ENCODE assay signal across 8 cellular contexts in the genomic region with DNA sequence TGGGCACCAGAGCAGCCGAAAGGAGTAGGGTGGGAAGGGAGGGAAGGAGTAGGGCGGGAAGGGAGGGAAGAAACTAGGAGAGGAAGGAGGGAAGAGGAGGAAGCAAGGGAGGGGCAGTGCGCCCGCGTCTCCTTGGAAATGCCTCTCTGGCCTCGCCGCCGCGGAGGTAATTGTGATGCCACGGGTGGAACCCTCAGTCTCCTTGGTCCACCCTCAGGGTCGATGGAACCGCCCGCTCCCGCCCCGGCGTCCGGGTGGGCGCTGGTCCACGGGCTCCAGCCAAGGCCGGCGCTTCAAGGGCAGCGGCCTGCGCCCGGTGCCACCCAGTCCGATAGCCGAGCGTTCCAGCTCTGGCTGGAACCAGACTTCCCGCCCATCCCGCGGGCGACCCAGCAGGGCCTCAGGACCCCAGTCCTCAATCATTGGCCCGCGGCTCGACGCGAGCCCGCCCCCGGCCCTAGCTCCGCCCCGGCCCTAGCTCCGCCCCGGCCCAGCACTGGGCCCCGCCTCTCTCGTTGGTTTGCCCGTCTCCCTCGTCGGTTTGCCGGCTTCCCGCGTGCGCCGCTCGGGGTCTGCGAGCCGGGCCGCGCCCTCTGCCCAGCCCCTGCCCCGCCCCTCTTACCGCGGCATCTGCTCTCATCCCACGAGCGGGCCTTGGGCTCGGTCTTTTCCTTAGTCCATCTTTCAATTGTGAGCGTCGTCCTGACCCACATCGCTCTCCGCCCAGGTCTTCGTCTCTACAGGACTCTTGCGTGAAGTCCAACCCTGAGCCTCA. TPM values are rescaled to one million over a fixed set of nuclear protein-coding genes. Genes with fewer than 3 reads are reported as not detected.
A peak's percentile ranks its signal among the peaks of the same experiment; 100 is the strongest.
DNase-seq lines count a peak whose midpoint lies in the region; ATAC-seq and TF ChIP-seq lines count a peak whose summit lies in the region.

No MANE protein-coding gene starts in this region.

- H4K20me1 ChIP-seq in KMS-11 (ENCODE audit: insufficient read depth) = no peaks in the 10 kb centered on the region

- H3K9ac ChIP-seq in KMS-11 = peak overlapping the region; percentile 28; the same call in 1 of the 2 replicates

- peak overlapping the region; percentile 58 for H3K4me2 ChIP-seq in KMS-11

- H3K9me3 Mint-ChIP-seq in activated T-helper 2 cell treated with anti-CD3 and anti-CD28 coated beads, Interferon-gamma antibody, Interleukin-2, Interleukin-4, amounts not matched to agents 10 μg/mL and 5 μg/mL and 100 μg/mL, durations not matched to agents 14 hours and 24 hours and 36 hours = no peaks in the 10 kb centered on the region
- no peaks in the 10 kb centered on the region for H3K9me3 Mint-ChIP-seq in naive thymus-derived CD8-positive, alpha-beta T cell
- H3K9me3 Mint-ChIP-seq in stimulated activated naive B cell treated with anti-CD40 and anti-IgM and Interleukin-4, amounts not matched to agents 10 μg/mL and 1 μg/mL and 100 μg/mL, for 72 hours = no peaks in the 10 kb centered on the region

- peaks cover 2% of the 10 kb centered on the region for H3K36me3 Mint-ChIP-seq in activated T-helper 2 cell treated with anti-CD3 and anti-CD28 coated beads, Interferon-gamma antibody, Interleukin-2, Interleukin-4, amounts not matched to agents 10 μg/mL and 5 μg/mL and 100 μg/mL, durations not matched to agents 14 hours and 24 hours and 36 hours (ENCODE audit: low read depth)
- H3K36me3 Mint-ChIP-seq in naive thymus-derived CD8-positive, alpha-beta T cell = peaks cover 0 to 2% (median 0%) of the 10 kb centered on the region in 3 donors
- H3K36me3 Mint-ChIP-seq in stimulated activated naive B cell treated with anti-CD40 and anti-IgM and Interleukin-4, amounts not matched to agents 10 μg/mL and 1 μg/mL and 100 μg/mL, for 72 hours = peaks cover 10 to 39% of the 10 kb centered on the region in 2 donors

- TF ChIP-seq CTCF in KMS-11 (conservative IDR thresholded peaks at IDR 0.05; ENCODE audit: low read depth, low read length) (no peak), fibroblast of mammary gland (conservative IDR thresholded peaks at IDR 0.05; ENCODE audit: control insufficient read depth, insufficient read depth, low read depth, low read length) (no peak)

- POLR2A ChIA-PET in naive thymus-derived CD8-positive, alpha-beta T cell (lab: Charles Lee) = interaction anchor here (0.5 to 4.7 kb wide), 19 partner anchors 9 to 327 kb away, joined by 3 to 81 read pairs (median 4); a partner anchor contains a TSS

- H3K27me3 ChIP-seq in KMS-11 (ENCODE audit: insufficient read depth, low read depth) = peaks cover 19% of the 10 kb centered on the region

- ATAC-seq in GM21576 (IDR thresholded peaks at IDR 0.05; ENCODE audit: unreplicated experiment) = peak; percentile 58
- ATAC-seq in naive thymus-derived CD8-positive, alpha-beta T cell = peak; percentile 88 to 89
- peak; percentile 85 to 89 for ATAC-seq in stimulated activated naive B cell treated with anti-CD40 and anti-IgM and Interleukin-4, amounts not matched to agents 10 μg/mL and 1 μg/mL and 100 μg/mL, for 72 hours (replicated peaks)

- no peak overlapping the region for H3K4me3 ChIP-seq in KMS-11 (IDR thresholded peaks at IDR 0.05; ENCODE audit: insufficient read depth, low read depth, low read length)
- peak overlapping the region; percentile 46 for H3K4me3 ChIP-seq in fibroblast of mammary gland (ENCODE audit: control insufficient read depth, low read depth, low read length)

- H3K79me2 ChIP-seq in KMS-11 (ENCODE audit: insufficient read depth, low read depth) = no peaks in the 10 kb centered on the region

- H2AFZ ChIP-seq in KMS-11 (ENCODE audit: low read depth) = peak overlapping the region; percentile 66

- peak overlapping the region; percentile 96 for H3K27ac Mint-ChIP-seq in activated T-helper 2 cell treated with anti-CD3 and anti-CD28 coated beads, Interferon-gamma antibody, Interleukin-2, Interleukin-4, amounts not matched to agents 10 μg/mL and 5 μg/mL and 100 μg/mL, durations not matched to agents 14 hours and 24 hours and 36 hours
- peak overlapping the region; percentile 85 to 97 (median 95) for H3K27ac Mint-ChIP-seq in naive thymus-derived CD8-positive, alpha-beta T cell
- peak overlapping the region; percentile 94 for H3K27ac Mint-ChIP-seq in stimulated activated naive B cell treated with anti-CD40 and anti-IgM and Interleukin-4, amounts not matched to agents 10 μg/mL and 1 μg/mL and 100 μg/mL, for 72 hours

- intact Hi-C loops in activated T-helper 2 cell treated with anti-CD3 and anti-CD28 coated beads, Interferon-gamma antibody, Interleukin-2, Interleukin-4, amounts not matched to agents 10 μg/mL and 5 μg/mL and 100 μg/mL, durations not matched to agents 14 hours and 24 hours and 36 hours (cut with micrococcal nuclease) = loop anchor here (5.0 kb wide), 1 partner anchor 49 kb away; a partner anchor contains a TSS

- H3K4me1 ChIP-seq in KMS-11 (ENCODE audit: low read depth, poor library complexity, severe bottlenecking) = no peaks in the 10 kb centered on the region

- peaks cover 7% of the 10 kb centered on the region for H3K4me1 Mint-ChIP-seq in activated T-helper 2 cell treated with anti-CD3 and anti-CD28 coated beads, Interferon-gamma antibody, Interleukin-2, Interleukin-4, amounts not matched to agents 10 μg/mL and 5 μg/mL and 100 μg/mL, durations not matched to agents 14 hours and 24 hours and 36 hours (ENCODE audit: low read depth)
- H3K4me1 Mint-ChIP-seq in naive thymus-derived CD8-positive, alpha-beta T cell = peaks cover 3 to 20% (median 15%) of the 10 kb centered on the region in 4 donors
- peaks cover 25 to 37% of the 10 kb centered on the region in 2 donors for H3K4me1 Mint-ChIP-seq in stimulated activated naive B cell treated with anti-CD40 and anti-IgM and Interleukin-4, amounts not matched to agents 10 μg/mL and 1 μg/mL and 100 μg/mL, for 72 hours

- DNase-seq in DMS153 (lab: John Stamatoyannopoulos, UW) = peak; percentile 96
- DNase-seq in RKO (ENCODE audit: low spot score) = peak; percentile 92
- DNase-seq in activated T-helper 2 cell treated with anti-CD3 and anti-CD28 coated beads, Interferon-gamma antibody, Interleukin-2, Interleukin-4, amounts not matched to agents 10 μg/mL and 5 μg/mL and 100 μg/mL, durations not matched to agents 14 hours and 24 hours and 36 hours (ENCODE audit: low spot score) = peak; percentile 92
- peak; percentile 82 for DNase-seq in fibroblast of mammary gland (ENCODE audit: low read depth)
- DNase-seq in naive thymus-derived CD8-positive, alpha-beta T cell = peak; percentile 82 to 92 (median 88)
- DNase-seq in stimulated activated naive B cell treated with anti-CD40 and anti-IgM and Interleukin-4, amounts not matched to agents 10 μg/mL and 1 μg/mL and 100 μg/mL, for 72 hours = peak; percentile 88

- peaks cover 4% of the 10 kb centered on the region for H3K27me3 Mint-ChIP-seq in activated T-helper 2 cell treated with anti-CD3 and anti-CD28 coated beads, Interferon-gamma antibody, Interleukin-2, Interleukin-4, amounts not matched to agents 10 μg/mL and 5 μg/mL and 100 μg/mL, durations not matched to agents 14 hours and 24 hours and 36 hours (ENCODE audit: low read depth)
- peaks cover 0 to 18% (median 10%) of the 10 kb centered on the region in 5 donors for H3K27me3 Mint-ChIP-seq in naive thymus-derived CD8-positive, alpha-beta T cell
- H3K27me3 Mint-ChIP-seq in stimulated activated naive B cell treated with anti-CD40 and anti-IgM and Interleukin-4, amounts not matched to agents 10 μg/mL and 1 μg/mL and 100 μg/mL, for 72 hours = no peaks in the 10 kb centered on the region

- no peaks in the 10 kb centered on the region for H3K36me3 ChIP-seq in KMS-11 (ENCODE audit: insufficient read depth)

- no peak overlapping the region for H3K27ac ChIP-seq in KMS-11

- peak overlapping the region; percentile 88 for H3K4me3 Mint-ChIP-seq in activated T-helper 2 cell treated with anti-CD3 and anti-CD28 coated beads, Interferon-gamma antibody, Interleukin-2, Interleukin-4, amounts not matched to agents 10 μg/mL and 5 μg/mL and 100 μg/mL, durations not matched to agents 14 hours and 24 hours and 36 hours (ENCODE audit: low read depth)
- H3K4me3 Mint-ChIP-seq in naive thymus-derived CD8-positive, alpha-beta T cell = peak overlapping the region; percentile 84 to 95 (median 92)
- peak overlapping the region; percentile 92 to 94 for H3K4me3 Mint-ChIP-seq in stimulated activated naive B cell treated with anti-CD40 and anti-IgM and Interleukin-4, amounts not matched to agents 10 μg/mL and 1 μg/mL and 100 μg/mL, for 72 hours

RNA-seq across cellular contexts. Expression of a gene that starts 0.6 kb away (rescaled TPM):
- 7.0 and 7.7 TPM in 2 replicates for total RNA-seq in activated T-helper 2 cell treated with anti-CD3 and anti-CD28 coated beads, Interferon-gamma antibody, Interleukin-2, Interleukin-4, amounts not matched to agents 10 μg/mL and 5 μg/mL and 100 μg/mL, durations not matched to agents 14 hours and 24 hours and 36 hours
- total RNA-seq in naive thymus-derived CD8-positive, alpha-beta T cell = 10 to 100 TPM; 16.7 to 17.3 TPM
- polyA plus RNA-seq in naive thymus-derived CD8-positive, alpha-beta T cell = 1 to 10 TPM in 1 of 3 donors, under 1 TPM in 2; 0.16 to 2.0 (median 0.20) TPM

RNA-seq across cellular contexts. Expression of a gene that starts 6.5 kb away (rescaled TPM):
- 19.4 and 21.5 TPM in 2 replicates for total RNA-seq in activated T-helper 2 cell treated with anti-CD3 and anti-CD28 coated beads, Interferon-gamma antibody, Interleukin-2, Interleukin-4, amounts not matched to agents 10 μg/mL and 5 μg/mL and 100 μg/mL, durations not matched to agents 14 hours and 24 hours and 36 hours
- total RNA-seq in naive thymus-derived CD8-positive, alpha-beta T cell = 1 to 10 TPM; 5.0 to 5.7 TPM
- polyA plus RNA-seq in naive thymus-derived CD8-positive, alpha-beta T cell = 10 to 100 TPM in 1 of 3 donors, 1 to 10 TPM in 2; 3.3 to 10.2 (median 7.7) TPM

RNA-seq across cellular contexts. Expression of a gene that starts 8.7 kb away (rescaled TPM):
- total RNA-seq in activated T-helper 2 cell treated with anti-CD3 and anti-CD28 coated beads, Interferon-gamma antibody, Interleukin-2, Interleukin-4, amounts not matched to agents 10 μg/mL and 5 μg/mL and 100 μg/mL, durations not matched to agents 14 hours and 24 hours and 36 hours = 1,712 and 1,733 TPM in 2 replicates
- 1,000 to 10,000 TPM; 3,189 to 3,253 TPM for total RNA-seq in naive thymus-derived CD8-positive, alpha-beta T cell
- 1,000 to 10,000 TPM; 6,432 to 6,679 (median 6,593) TPM for polyA plus RNA-seq in naive thymus-derived CD8-positive, alpha-beta T cell

RNA-seq across cellular contexts. Expression of a gene that starts 14.9 kb away (rescaled TPM):
- 8.0 and 8.2 TPM in 2 replicates for total RNA-seq in activated T-helper 2 cell treated with anti-CD3 and anti-CD28 coated beads, Interferon-gamma antibody, Interleukin-2, Interleukin-4, amounts not matched to agents 10 μg/mL and 5 μg/mL and 100 μg/mL, durations not matched to agents 14 hours and 24 hours and 36 hours
- total RNA-seq in naive thymus-derived CD8-positive, alpha-beta T cell = under 1 TPM in 1 of 2 experiments, not detected in 1; 0.88 TPM
- under 1 TPM in 1 of 3 donors, not detected in 2; 0.22 TPM for polyA plus RNA-seq in naive thymus-derived CD8-positive, alpha-beta T cell

RNA-seq across cellular contexts. Expression of a gene that starts 17.5 kb away (rescaled TPM):
- 3.6 and 4.2 TPM in 2 replicates for total RNA-seq in activated T-helper 2 cell treated with anti-CD3 and anti-CD28 coated beads, Interferon-gamma antibody, Interleukin-2, Interleukin-4, amounts not matched to agents 10 μg/mL and 5 μg/mL and 100 μg/mL, durations not matched to agents 14 hours and 24 hours and 36 hours
- 10 to 100 TPM; 12.8 to 15.1 TPM for total RNA-seq in naive thymus-derived CD8-positive, alpha-beta T cell
- polyA plus RNA-seq in naive thymus-derived CD8-positive, alpha-beta T cell = 1 to 10 TPM; 3.2 to 4.0 (median 3.4) TPM
